8 cellular contexts compared by ENCODE assay signal in genomic region chr10:43137971-43138756, GRCh38. TPM values are rescaled to one million over a fixed set of nuclear protein-coding genes. Genes with fewer than 3 reads are reported as not detected.
DNase-seq lines count a peak whose midpoint lies in the region; ATAC-seq and TF ChIP-seq lines count a peak whose summit lies in the region.

Gene CSGALNACT2 (plus strand): TSS chr10:43138445. CDS start chr10:43155150, 16,705 bp downstream.

- H3K4me3 ChIP-seq in SU-DHL-6 (ENCODE audit: insufficient read depth, low read length, poor library complexity, severe bottlenecking) (peak within 1 kb of the TSS; percentile 73), ovary (peak within 1 kb of the TSS; percentile 94), thymus (ENCODE audit: low read length) (peak within 1 kb of the TSS; percentile 76)

- peak within 1 kb of the TSS; percentile 95 for H3K4me3 Mint-ChIP-seq in activated naive CD8-positive, alpha-beta T cell treated with anti-CD3 and anti-CD28 coated beads for 36 hours

- H3K79me2 ChIP-seq in SU-DHL-6 (ENCODE audit: insufficient read depth, low read length) = peaks cover 32% of the 10 kb centered on the region

- peak within 1 kb of the TSS; percentile 95 for H3K27ac Mint-ChIP-seq in activated naive CD8-positive, alpha-beta T cell treated with anti-CD3 and anti-CD28 coated beads for 36 hours

- peak within 1 kb of the TSS; percentile 36 for H3K27ac ChIP-seq in SU-DHL-6 (ENCODE audit: low read depth, low read length)
- H3K27ac ChIP-seq in ovary = peak within 1 kb of the TSS; percentile 96 to 97
- H3K27ac ChIP-seq in thymus (ENCODE audit: low read depth) = peak within 1 kb of the TSS; percentile 92

- peaks cover 4% of the 10 kb centered on the region for H3K4me1 ChIP-seq in ovary (ENCODE audit: insufficient read depth)
- peaks cover 23% of the 10 kb centered on the region for H3K4me1 ChIP-seq in thymus (ENCODE audit: control insufficient read depth, insufficient read depth, low read length)

- ATAC-seq in Right ventricle myocardium inferior = peak; percentile 96

- no peaks in the 10 kb centered on the region for H3K27me3 Mint-ChIP-seq in activated naive CD8-positive, alpha-beta T cell treated with anti-CD3 and anti-CD28 coated beads for 36 hours

- H3K4me1 Mint-ChIP-seq in activated naive CD8-positive, alpha-beta T cell treated with anti-CD3 and anti-CD28 coated beads for 36 hours = peaks cover 41% of the 10 kb centered on the region

- TF ChIP-seq POLR2A in ovary (IDR thresholded peaks at IDR 0.05) = peak; percentile 86

- intact Hi-C loops in Right ventricle myocardium inferior (cut with DNase I) (no loop called here), ovary (cut with DNase I) (no loop called here)

- no peaks in the 10 kb centered on the region for H3K9me3 Mint-ChIP-seq in activated naive CD8-positive, alpha-beta T cell treated with anti-CD3 and anti-CD28 coated beads for 36 hours

- POLR2A ChIA-PET in HEK293T (lab: Yijun Ruan, JAX) = interaction anchor here (0.8 to 1.8 kb wide), 8 partner anchors 9 to 381 kb away, joined by 3 to 11 read pairs (median 4); no protein-coding TSS in a partner anchor

- H3K36me3 ChIP-seq in SU-DHL-6 (ENCODE audit: low read length) (no peaks in the 10 kb centered on the region), ovary (no peaks in the 10 kb centered on the region), thymus (ENCODE audit: control insufficient read depth, insufficient read depth) (no peaks in the 10 kb centered on the region)

- 0 to 1% (median 1%) methylated on average over 54 to 95 of the region's 95 CpGs for WGBS in ovary, 3 donors
- WGBS in thymus = under 1% methylated on average over 95 of the region's 95 CpGs

- peak within 1 kb of the TSS; percentile 81 for H3K4me2 ChIP-seq in SU-DHL-6 (ENCODE audit: low read depth, low read length, poor library complexity, severe bottlenecking)

- peak within 1 kb of the TSS; percentile 95 for H2AFZ ChIP-seq in SU-DHL-6 (ENCODE audit: low read depth, low read length, severe bottlenecking)

- DNase-seq in GM04504 (ENCODE audit: low read depth) = peak; percentile 74
- DNase-seq in HEK293T (ENCODE audit: extremely low spot score) = peak; percentile 80
- peak; percentile 78 for DNase-seq in MV-4-11 (lab: John Stamatoyannopoulos, UW)
- DNase-seq in activated naive CD8-positive, alpha-beta T cell treated with anti-CD3 and anti-CD28 coated beads for 36 hours = peak; percentile 92
- DNase-seq in Right ventricle myocardium inferior (ENCODE audit: missing footprints) = peak; percentile 94
- peak; percentile 83 to 91 (median 88) for DNase-seq in ovary

- H3K9me2 ChIP-seq in SU-DHL-6 (replicated peaks; ENCODE audit: insufficient read depth, low read length) = no peaks in the 10 kb centered on the region

- H3F3A ChIP-seq in SU-DHL-6 (ENCODE audit: insufficient read depth) = no peaks in the 10 kb centered on the region; the same call in 1 of the 2 replicates

- H3K9me3 ChIP-seq in SU-DHL-6 (ENCODE audit: insufficient read depth, low read length) = no peaks in the 10 kb centered on the region
- H3K9me3 ChIP-seq in ovary = no peaks in the 10 kb centered on the region
- H3K9me3 ChIP-seq in thymus (ENCODE audit: control insufficient read depth) = no peaks in the 10 kb centered on the region

- H4K20me1 ChIP-seq in SU-DHL-6 (ENCODE audit: low read depth, low read length) = peaks cover 4% of the 10 kb centered on the region; the same call in 1 of the 2 replicates

- CTCF ChIA-PET in HEK293T (lab: Yijun Ruan, JAX) = no interaction called here

- peaks cover 14% of the 10 kb centered on the region for H3K36me3 Mint-ChIP-seq in activated naive CD8-positive, alpha-beta T cell treated with anti-CD3 and anti-CD28 coated beads for 36 hours

- H3K27me3 ChIP-seq in SU-DHL-6 (ENCODE audit: low read length) = no peaks in the 10 kb centered on the region
- H3K27me3 ChIP-seq in ovary = no peaks in the 10 kb centered on the region
- H3K27me3 ChIP-seq in thymus (ENCODE audit: control insufficient read depth, insufficient read depth) = no peaks in the 10 kb centered on the region

- TF ChIP-seq CTCF in SU-DHL-6 (IDR thresholded peaks at IDR 0.05; ENCODE audit: insufficient read depth, low read length, poor library complexity, severe bottlenecking) (no peak), ovary (IDR thresholded peaks at IDR 0.05) (peak in 1 of 3 donors; percentile 11)

- H3K9ac ChIP-seq in SU-DHL-6 (ENCODE audit: low read length) = peak within 1 kb of the TSS; percentile 78

- no peak for TF ChIP-seq EP300 in ovary (IDR thresholded peaks at IDR 0.05)

TF ChIP-seq in HEK293T, 16 proteins besides CTCF, POLR2A, EP300 and RAD21:
- TF ChIP-seq FOXA1 (IDR thresholded peaks at IDR 0.05) = no peak
- peak; percentile 22; the same call in 1 of the 2 replicates for TF ChIP-seq PKNOX1 (IDR thresholded peaks at IDR 0.05)
- no peak for TF ChIP-seq FOXK2 (IDR thresholded peaks at IDR 0.05)
- TF ChIP-seq ARNT (IDR thresholded peaks at IDR 0.05) = no peak
- peak; percentile 65 for TF ChIP-seq L3MBTL2 (conservative IDR thresholded peaks at IDR 0.05)

RNA-seq across cellular contexts. Expression of gene CSGALNACT2, which starts in this region (rescaled TPM):
- 10 to 100 TPM; 16.2 to 16.8 TPM for total RNA-seq in activated naive CD8-positive, alpha-beta T cell treated with anti-CD3 and anti-CD28 coated beads for 36 hours
- total RNA-seq in Right ventricle myocardium inferior (8.1 TPM), ovary (10 to 100 TPM; 17.0 to 27.2 (median 22.3) TPM)
- polyA plus RNA-seq in ovary (10 to 100 TPM; 14.8 to 21.8 TPM), thymus (21.2 TPM)

Comparison
In these comparisons a context has a peak if more than half of its experiments do, and no peak if none do; other contexts are left out.
1. Peak in every context shown above with its lines: DNase-seq, ATAC-seq, H3K4me3 ChIP-seq and H3K27ac ChIP-seq.
2. H3K27ac ChIP-seq: peak in every context shown above with its lines; median percentile 96 in ovary; 92 in thymus; 36 in SU-DHL-6.